2 cellular contexts compared by ENCODE assay signal in the genomic region with DNA sequence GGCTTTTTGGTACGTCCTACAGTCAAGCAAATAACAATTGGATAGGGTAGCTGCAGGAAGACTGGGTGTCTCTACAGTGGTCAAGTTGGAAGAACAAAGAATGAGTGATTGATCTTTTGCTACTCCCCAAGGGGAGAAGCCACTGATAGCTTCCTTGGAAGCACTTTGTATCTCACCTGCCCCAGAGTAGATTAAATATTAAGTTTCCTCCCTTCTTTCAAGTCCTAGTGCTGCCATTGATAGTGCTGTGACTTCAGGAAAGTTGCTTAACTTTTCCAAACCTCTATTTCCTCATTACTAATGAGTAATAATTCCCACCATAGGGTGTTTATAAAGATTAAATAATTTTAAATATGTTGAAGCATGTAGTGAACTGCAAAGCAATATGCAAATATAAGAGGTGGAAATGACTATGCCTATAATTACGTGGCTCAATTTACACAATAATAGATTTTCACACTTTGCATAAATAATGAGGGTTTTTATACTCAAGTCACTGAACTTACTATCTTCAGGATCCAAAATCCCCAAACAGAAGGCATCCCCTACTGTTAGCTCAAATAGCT.
A peak's percentile ranks its signal among the peaks of the same experiment; 100 is the strongest.
TF ChIP-seq lines count a peak whose summit lies in the region.

No MANE protein-coding gene starts in this region.

TF ChIP-seq in HepG2, 621 proteins besides CTCF, POLR2A, EP300 and RAD21 (continued from another document and continues in another):
- TF ChIP-seq, protein P1, sequence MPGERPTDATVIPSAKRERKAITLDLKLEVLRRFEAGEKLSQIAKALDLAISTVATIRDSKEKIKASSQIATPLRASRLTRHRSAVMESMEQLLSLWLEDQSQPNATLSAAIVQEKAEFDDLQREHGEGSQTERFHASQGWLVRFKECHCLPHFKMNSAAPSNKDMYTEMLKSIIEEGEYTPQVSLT (CRISPR knock-in tag; IDR thresholded peaks at IDR 0.05; ENCODE audit: borderline replicate concordance, low read depth), result no peak
- no peak for TF ChIP-seq ZNF350 (CRISPR knock-in tag; IDR thresholded peaks at IDR 0.05; ENCODE audit: borderline replicate concordance, low read depth)
- no peak for TF ChIP-seq ATF7 (IDR thresholded peaks at IDR 0.05)
- no peak for TF ChIP-seq ATF7 (CRISPR knock-in tag; IDR thresholded peaks at IDR 0.05)
- no peak for TF ChIP-seq ZNF879 (CRISPR knock-in tag; IDR thresholded peaks at IDR 0.05)
- no peak for TF ChIP-seq TEAD3 (CRISPR knock-in tag; optimal IDR thresholded peaks at IDR 0.05; ENCODE audit: borderline replicate concordance)
- no peak for TF ChIP-seq SMARCC2 (IDR thresholded peaks at IDR 0.05)
- TF ChIP-seq TARDBP (CRISPR knock-in tag; IDR thresholded peaks at IDR 0.05), result no peak
- no peak for TF ChIP-seq ZNF441 (CRISPR knock-in tag; IDR thresholded peaks at IDR 0.05; ENCODE audit: borderline replicate concordance)
- TF ChIP-seq, protein P2, sequence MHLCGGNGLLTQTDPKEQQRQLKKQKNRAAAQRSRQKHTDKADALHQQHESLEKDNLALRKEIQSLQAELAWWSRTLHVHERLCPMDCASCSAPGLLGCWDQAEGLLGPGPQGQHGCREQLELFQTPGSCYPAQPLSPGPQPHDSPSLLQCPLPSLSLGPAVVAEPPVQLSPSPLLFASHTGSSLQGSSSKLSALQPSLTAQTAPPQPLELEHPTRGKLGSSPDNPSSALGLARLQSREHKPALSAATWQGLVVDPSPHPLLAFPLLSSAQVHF (CRISPR knock-in tag; IDR thresholded peaks at IDR 0.05), result no peak
- TF ChIP-seq ZNF773 (CRISPR knock-in tag; IDR thresholded peaks at IDR 0.05; ENCODE audit: borderline replicate concordance), result no peak
- TF ChIP-seq ZNF207 (IDR thresholded peaks at IDR 0.05; ENCODE audit: borderline replicate concordance), result no peak
- TF ChIP-seq ISL2 (CRISPR knock-in tag; IDR thresholded peaks at IDR 0.05), result peak; percentile 20; the same call in 1 of the 2 replicates
- peak; percentile 21; the same call in 1 of the 2 replicates for TF ChIP-seq GATAD2A (CRISPR knock-in tag; IDR thresholded peaks at IDR 0.05)
- TF ChIP-seq SNAI1 (CRISPR knock-in tag; IDR thresholded peaks at IDR 0.05; ENCODE audit: borderline replicate concordance), result no peak
- TF ChIP-seq TBL1XR1 (IDR thresholded peaks at IDR 0.05; ENCODE audit: borderline replicate concordance, low read length, partially characterized antibody), result no peak
- TF ChIP-seq ZNF562 (CRISPR knock-in tag; IDR thresholded peaks at IDR 0.05; ENCODE audit: borderline replicate concordance), result no peak
- no peak for TF ChIP-seq GPN1 (CRISPR knock-in tag; IDR thresholded peaks at IDR 0.05; ENCODE audit: borderline replicate concordance)
- TF ChIP-seq SRY (CRISPR knock-in tag; IDR thresholded peaks at IDR 0.05), result no peak
- TF ChIP-seq, protein P3, sequence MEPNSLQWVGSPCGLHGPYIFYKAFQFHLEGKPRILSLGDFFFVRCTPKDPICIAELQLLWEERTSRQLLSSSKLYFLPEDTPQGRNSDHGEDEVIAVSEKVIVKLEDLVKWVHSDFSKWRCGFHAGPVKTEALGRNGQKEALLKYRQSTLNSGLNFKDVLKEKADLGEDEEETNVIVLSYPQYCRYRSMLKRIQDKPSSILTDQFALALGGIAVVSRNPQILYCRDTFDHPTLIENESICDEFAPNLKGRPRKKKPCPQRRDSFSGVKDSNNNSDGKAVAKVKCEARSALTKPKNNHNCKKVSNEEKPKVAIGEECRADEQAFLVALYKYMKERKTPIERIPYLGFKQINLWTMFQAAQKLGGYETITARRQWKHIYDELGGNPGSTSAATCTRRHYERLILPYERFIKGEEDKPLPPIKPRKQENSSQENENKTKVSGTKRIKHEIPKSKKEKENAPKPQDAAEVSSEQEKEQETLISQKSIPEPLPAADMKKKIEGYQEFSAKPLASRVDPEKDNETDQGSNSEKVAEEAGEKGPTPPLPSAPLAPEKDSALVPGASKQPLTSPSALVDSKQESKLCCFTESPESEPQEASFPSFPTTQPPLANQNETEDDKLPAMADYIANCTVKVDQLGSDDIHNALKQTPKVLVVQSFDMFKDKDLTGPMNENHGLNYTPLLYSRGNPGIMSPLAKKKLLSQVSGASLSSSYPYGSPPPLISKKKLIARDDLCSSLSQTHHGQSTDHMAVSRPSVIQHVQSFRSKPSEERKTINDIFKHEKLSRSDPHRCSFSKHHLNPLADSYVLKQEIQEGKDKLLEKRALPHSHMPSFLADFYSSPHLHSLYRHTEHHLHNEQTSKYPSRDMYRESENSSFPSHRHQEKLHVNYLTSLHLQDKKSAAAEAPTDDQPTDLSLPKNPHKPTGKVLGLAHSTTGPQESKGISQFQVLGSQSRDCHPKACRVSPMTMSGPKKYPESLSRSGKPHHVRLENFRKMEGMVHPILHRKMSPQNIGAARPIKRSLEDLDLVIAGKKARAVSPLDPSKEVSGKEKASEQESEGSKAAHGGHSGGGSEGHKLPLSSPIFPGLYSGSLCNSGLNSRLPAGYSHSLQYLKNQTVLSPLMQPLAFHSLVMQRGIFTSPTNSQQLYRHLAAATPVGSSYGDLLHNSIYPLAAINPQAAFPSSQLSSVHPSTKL (CRISPR knock-in tag; IDR thresholded peaks at IDR 0.05), result peak; percentile 3; the same call in 1 of the 2 replicates
- TF ChIP-seq CCDC6 (CRISPR knock-in tag; IDR thresholded peaks at IDR 0.05), result no peak
- no peak for TF ChIP-seq ZNF274 (CRISPR knock-in tag; IDR thresholded peaks at IDR 0.05)
- peak; percentile 53; the same call in 1 of the 2 replicates for TF ChIP-seq CEBPG (CRISPR knock-in tag; IDR thresholded peaks at IDR 0.05)
- TF ChIP-seq LCORL (IDR thresholded peaks at IDR 0.05), result no peak
- no peak for TF ChIP-seq LCORL (CRISPR knock-in tag; IDR thresholded peaks at IDR 0.05)
- TF ChIP-seq, protein P4, sequence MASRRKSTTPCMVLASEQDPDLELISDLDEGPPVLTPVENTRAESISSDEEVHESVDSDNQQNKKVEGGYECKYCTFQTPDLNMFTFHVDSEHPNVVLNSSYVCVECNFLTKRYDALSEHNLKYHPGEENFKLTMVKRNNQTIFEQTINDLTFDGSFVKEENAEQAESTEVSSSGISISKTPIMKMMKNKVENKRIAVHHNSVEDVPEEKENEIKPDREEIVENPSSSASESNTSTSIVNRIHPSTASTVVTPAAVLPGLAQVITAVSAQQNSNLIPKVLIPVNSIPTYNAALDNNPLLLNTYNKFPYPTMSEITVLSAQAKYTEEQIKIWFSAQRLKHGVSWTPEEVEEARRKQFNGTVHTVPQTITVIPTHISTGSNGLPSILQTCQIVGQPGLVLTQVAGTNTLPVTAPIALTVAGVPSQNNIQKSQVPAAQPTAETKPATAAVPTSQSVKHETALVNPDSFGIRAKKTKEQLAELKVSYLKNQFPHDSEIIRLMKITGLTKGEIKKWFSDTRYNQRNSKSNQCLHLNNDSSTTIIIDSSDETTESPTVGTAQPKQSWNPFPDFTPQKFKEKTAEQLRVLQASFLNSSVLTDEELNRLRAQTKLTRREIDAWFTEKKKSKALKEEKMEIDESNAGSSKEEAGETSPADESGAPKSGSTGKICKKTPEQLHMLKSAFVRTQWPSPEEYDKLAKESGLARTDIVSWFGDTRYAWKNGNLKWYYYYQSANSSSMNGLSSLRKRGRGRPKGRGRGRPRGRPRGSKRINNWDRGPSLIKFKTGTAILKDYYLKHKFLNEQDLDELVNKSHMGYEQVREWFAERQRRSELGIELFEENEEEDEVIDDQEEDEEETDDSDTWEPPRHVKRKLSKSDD (CRISPR knock-in tag; IDR thresholded peaks at IDR 0.05; ENCODE audit: low read depth), result no peak
- TF ChIP-seq REPIN1 (CRISPR knock-in tag; IDR thresholded peaks at IDR 0.05; ENCODE audit: borderline replicate concordance, low read depth), result no peak

TF ChIP-seq in WTC11, 78 proteins besides CTCF, POLR2A, EP300 and RAD21 (continued from another document):
- TF ChIP-seq KAT7 (CRISPR knock-in tag; IDR thresholded peaks at IDR 0.05; ENCODE audit: borderline replicate concordance) (no peak), ZNF671 (CRISPR knock-in tag; IDR thresholded peaks at IDR 0.05) (no peak), RELA (CRISPR knock-in tag; IDR thresholded peaks at IDR 0.05; ENCODE audit: borderline replicate concordance) (no peak), RORB (CRISPR knock-in tag; IDR thresholded peaks at IDR 0.05) (no peak), SMAD3 (CRISPR knock-in tag; IDR thresholded peaks at IDR 0.05; ENCODE audit: borderline replicate concordance) (no peak), EMX1 (CRISPR knock-in tag; IDR thresholded peaks at IDR 0.05) (no peak), NR1H2 (CRISPR knock-in tag; IDR thresholded peaks at IDR 0.05) (no peak), ZNF138 (CRISPR knock-in tag; conservative IDR thresholded peaks at IDR 0.05) (no peak), TEAD4 (CRISPR knock-in tag; IDR thresholded peaks at IDR 0.05) (no peak), ZNF219 (CRISPR knock-in tag; IDR thresholded peaks at IDR 0.05; ENCODE audit: borderline replicate concordance) (no peak), CBFB (CRISPR knock-in tag; IDR thresholded peaks at IDR 0.05; ENCODE audit: low read depth) (no peak)
- TF ChIP-seq, protein P5, sequence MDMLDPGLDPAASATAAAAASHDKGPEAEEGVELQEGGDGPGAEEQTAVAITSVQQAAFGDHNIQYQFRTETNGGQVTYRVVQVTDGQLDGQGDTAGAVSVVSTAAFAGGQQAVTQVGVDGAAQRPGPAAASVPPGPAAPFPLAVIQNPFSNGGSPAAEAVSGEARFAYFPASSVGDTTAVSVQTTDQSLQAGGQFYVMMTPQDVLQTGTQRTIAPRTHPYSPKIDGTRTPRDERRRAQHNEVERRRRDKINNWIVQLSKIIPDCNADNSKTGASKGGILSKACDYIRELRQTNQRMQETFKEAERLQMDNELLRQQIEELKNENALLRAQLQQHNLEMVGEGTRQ (CRISPR knock-in tag; IDR thresholded peaks at IDR 0.05), result no peak
- TF ChIP-seq, protein P6, sequence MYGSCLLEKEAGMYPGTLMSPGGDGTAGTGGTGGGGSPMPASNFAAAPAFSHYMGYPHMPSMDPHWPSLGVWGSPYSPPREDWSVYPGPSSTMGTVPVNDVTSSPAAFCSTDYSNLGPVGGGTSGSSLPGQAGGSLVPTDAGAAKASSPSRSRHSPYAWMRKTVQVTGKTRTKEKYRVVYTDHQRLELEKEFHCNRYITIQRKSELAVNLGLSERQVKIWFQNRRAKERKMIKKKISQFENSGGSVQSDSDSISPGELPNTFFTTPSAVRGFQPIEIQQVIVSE (CRISPR knock-in tag; IDR thresholded peaks at IDR 0.05; ENCODE audit: borderline replicate concordance), result no peak
- TF ChIP-seq, protein P7, sequence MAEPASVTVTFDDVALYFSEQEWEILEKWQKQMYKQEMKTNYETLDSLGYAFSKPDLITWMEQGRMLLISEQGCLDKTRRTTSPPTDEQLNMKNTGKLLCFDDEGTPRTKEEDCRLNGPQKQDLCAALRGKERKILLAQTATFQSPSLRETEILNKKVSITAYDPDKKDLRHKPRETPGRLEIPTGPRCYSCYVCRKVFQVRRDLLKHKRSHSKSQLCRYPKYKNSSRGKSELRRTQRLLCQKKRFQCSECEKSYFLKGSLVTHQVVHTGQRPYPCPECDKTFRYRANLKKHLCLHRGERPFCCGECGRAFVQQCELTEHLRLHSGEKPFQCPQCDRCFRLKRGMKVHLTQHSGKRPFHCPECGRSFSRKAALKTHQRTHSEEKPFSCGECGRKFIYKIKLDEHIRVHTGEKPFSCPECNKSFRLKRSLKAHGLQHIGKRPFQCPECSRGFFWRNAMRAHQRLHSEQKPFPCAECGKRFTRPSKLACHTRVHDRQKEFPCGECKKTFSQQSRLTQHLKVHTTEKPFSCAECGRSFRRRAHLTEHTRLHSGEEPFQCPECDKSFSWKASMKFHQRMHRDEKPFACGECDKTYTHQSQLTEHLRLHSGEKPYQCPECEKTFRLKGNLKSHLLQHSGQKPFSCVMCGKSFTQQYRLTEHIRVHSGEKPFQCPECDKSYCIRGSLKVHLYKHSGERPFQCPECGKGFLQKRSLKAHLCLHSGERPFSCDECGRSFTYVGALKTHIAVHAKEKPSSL (CRISPR knock-in tag; conservative IDR thresholded peaks at IDR 0.05), result no peak
- TF ChIP-seq, protein P8, sequence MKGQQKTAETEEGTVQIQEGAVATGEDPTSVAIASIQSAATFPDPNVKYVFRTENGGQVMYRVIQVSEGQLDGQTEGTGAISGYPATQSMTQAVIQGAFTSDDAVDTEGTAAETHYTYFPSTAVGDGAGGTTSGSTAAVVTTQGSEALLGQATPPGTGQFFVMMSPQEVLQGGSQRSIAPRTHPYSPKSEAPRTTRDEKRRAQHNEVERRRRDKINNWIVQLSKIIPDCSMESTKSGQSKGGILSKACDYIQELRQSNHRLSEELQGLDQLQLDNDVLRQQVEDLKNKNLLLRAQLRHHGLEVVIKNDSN (CRISPR knock-in tag; IDR thresholded peaks at IDR 0.05), result no peak
